ENCODE assay signal across 16 cellular contexts in the genomic region with DNA sequence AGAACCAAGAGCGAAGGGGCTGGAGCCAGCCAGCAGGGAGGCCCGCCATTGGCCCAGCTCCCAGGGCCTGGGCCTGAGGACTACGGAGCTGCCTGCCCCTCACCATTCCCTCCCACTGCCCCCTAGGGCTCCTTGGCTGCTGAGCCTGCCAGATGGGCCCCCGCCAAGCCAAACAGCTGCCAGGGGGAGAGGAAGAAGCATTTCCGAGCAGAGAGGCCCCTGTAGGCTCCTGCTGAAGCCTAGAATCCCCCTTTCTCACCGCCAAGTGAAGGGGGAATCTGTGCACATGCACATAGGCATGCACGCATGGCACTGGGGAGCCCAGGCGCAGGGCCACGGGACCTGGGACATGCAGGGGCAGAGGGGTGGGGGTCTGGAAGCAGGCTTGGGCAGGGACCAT. TPM values are rescaled to one million over a fixed set of nuclear protein-coding genes. Genes with fewer than 3 reads are reported as not detected.
DNase-seq lines count a peak whose midpoint lies in the region; TF ChIP-seq lines count a peak whose summit lies in the region.
"Had no signal": no experiment of that assay in that cellular context is flagged by ENCODE, and none has a peak within 500 bp of the region (broad histone marks: within the 10 kb centered on the region; RNA-seq: fewer than 3 reads in every experiment).

No MANE protein-coding gene starts in this region.

- TF ChIP-seq POLR2A in ovary (IDR thresholded peaks at IDR 0.05): no peak

- no peaks in the 10 kb centered on the region for H3K36me3 Mint-ChIP-seq in progenitor cell of endocrine pancreas (ENCODE audit: insufficient read depth)
- H3K36me3 Mint-ChIP-seq: naive thymus-derived CD8-positive, alpha-beta T cell had no signal

- intact Hi-C loops in ovary (cut with DNase I): no loop called here

- H3K4me3 ChIP-seq in OCI-LY3 (ENCODE audit: low read length) (peak overlapping the region; percentile 61), ovary (no peak overlapping the region)
- H3K4me3 ChIP-seq: SJSA1 had no signal

- DNase-seq in G401 (ENCODE audit: low spot score) (peak; percentile 26), fibroblast of the conjunctiva (ENCODE audit: low read depth) (peak; percentile 55), ovary (peak; percentile 69 to 94 (median 83)), NCI-H748 treated with DMSO at 0.1 percent for 48 hours (lab: John Stamatoyannopoulos, UW) (no peak), DMS153 (lab: John Stamatoyannopoulos, UW) (no peak), progenitor cell of endocrine pancreas (ENCODE audit: low spot score, unreplicated experiment) (no peak), cerebellar nuclear complex (lab: John Stamatoyannopoulos, UW) (no peak)
- DNase-seq: activated T-cell treated with anti-CD3 and anti-CD28 coated beads for 4 hours; foreskin fibroblast; GDM1; HCEC 1CT; naive thymus-derived CD8-positive, alpha-beta T cell; NCI-H1105 had no signal

- H3K4me3 Mint-ChIP-seq in progenitor cell of endocrine pancreas (ENCODE audit: low read depth): no peak overlapping the region
- H3K4me3 Mint-ChIP-seq: naive thymus-derived CD8-positive, alpha-beta T cell had no signal

- H3K9me3 Mint-ChIP-seq in progenitor cell of endocrine pancreas (ENCODE audit: low read depth): no peaks in the 10 kb centered on the region
- H3K9me3 Mint-ChIP-seq: naive thymus-derived CD8-positive, alpha-beta T cell had no signal

- H3K4me2 ChIP-seq in OCI-LY3 (ENCODE audit: low read length): peak overlapping the region; percentile 76

- H3K36me3 ChIP-seq in OCI-LY3 (replicated peaks; ENCODE audit: low read depth, low read length): no peaks in the 10 kb centered on the region
- no peaks in the 10 kb centered on the region for H3K36me3 ChIP-seq in ovary
- H3K36me3 ChIP-seq: SJSA1 had no signal

- 19 to 24% (median 23%) methylated on average over 9 of the region's 9 CpGs for whole genome bisulfite sequencing in ovary, 3 donors

- TF ChIP-seq EP300 in ovary (IDR thresholded peaks at IDR 0.05): no peak

- H3K27me3 ChIP-seq in OCI-LY3 (ENCODE audit: low read depth, low read length) (no peaks in the 10 kb centered on the region), ovary (no peaks in the 10 kb centered on the region)

- TF ChIP-seq CTCF in OCI-LY3 (IDR thresholded peaks at IDR 0.05; ENCODE audit: low read depth, low read length) (no peak), ovary (IDR thresholded peaks at IDR 0.05) (no peak), progenitor cell of endocrine pancreas (IDR thresholded peaks at IDR 0.05; ENCODE audit: unreplicated experiment) (no peak)

- H3K27ac Mint-ChIP-seq in progenitor cell of endocrine pancreas: no peak overlapping the region
- H3K27ac Mint-ChIP-seq: naive thymus-derived CD8-positive, alpha-beta T cell had no signal

- in situ Hi-C loops in G401 (cut with HindIII; ENCODE audit: low sequenced_read_pairs): no loop called here

- peaks cover 9% of the 10 kb centered on the region for H3K4me1 Mint-ChIP-seq in progenitor cell of endocrine pancreas (ENCODE audit: low read depth)

- H4K20me1 ChIP-seq in OCI-LY3 (ENCODE audit: insufficient read depth, low read length): no peaks in the 10 kb centered on the region

- no peaks in the 10 kb centered on the region for H3K79me2 ChIP-seq in OCI-LY3 (ENCODE audit: low read length)

- peak overlapping the region; percentile 23; the same call in 1 of the 2 replicates for H2AFZ ChIP-seq in OCI-LY3 (ENCODE audit: low read depth, low read length)

- no peaks in the 10 kb centered on the region for H3K9me3 ChIP-seq in OCI-LY3 (ENCODE audit: insufficient read depth, low read length)
- no peaks in the 10 kb centered on the region for H3K9me3 ChIP-seq in ovary
- H3K9me3 ChIP-seq: SJSA1 had no signal

- peak overlapping the region; percentile 94 for H3K27ac ChIP-seq in OCI-LY3 (ENCODE audit: low read length)
- H3K27ac ChIP-seq in ovary: no peak overlapping the region
- H3K27ac ChIP-seq: C4-2B, SJSA1 had no signal

- H3K9ac ChIP-seq in OCI-LY3 (ENCODE audit: low read length): peak overlapping the region; percentile 60

- peaks cover 20% of the 10 kb centered on the region for H3K27me3 Mint-ChIP-seq in progenitor cell of endocrine pancreas

- H3K4me1 ChIP-seq in OCI-LY3 (ENCODE audit: low read length): peaks cover 48% of the 10 kb centered on the region
- H3K4me1 ChIP-seq in ovary (ENCODE audit: insufficient read depth): peaks cover 20% of the 10 kb centered on the region

RNA-seq across cellular contexts. Expression of gene MRPS18A, which starts 28.5 kb away (rescaled TPM):
- total RNA-seq in G401 (2014; rRNA removed; shearing (Covaris generic)): 70.5 and 89.4 TPM in 2 replicates
- total RNA-seq in ovary: 10 to 100 TPM; 21.9 to 44.1 (median 25.9) TPM
- polyA plus RNA-seq in ovary: 10 to 100 TPM; 35.1 to 45.0 TPM
- 39.8 and 41.9 TPM in 2 replicates for total RNA-seq in progenitor cell of endocrine pancreas

RNA-seq across cellular contexts. Expression of gene VEGFA, which starts 53.9 kb away (rescaled TPM):
- total RNA-seq in G401 (2014; rRNA removed; shearing (Covaris generic)): 20.4 and 32.7 TPM in 2 replicates
- total RNA-seq in ovary (100 to 1,000 TPM in 1 of 7 donors, 10 to 100 TPM in 6; 19.2 to 123 (median 45.2) TPM), progenitor cell of endocrine pancreas (243 and 267 TPM in 2 replicates)
- polyA plus RNA-seq in ovary: 10 to 100 TPM; 20.8 to 44.7 TPM
- polyA plus RNA-seq: naive thymus-derived CD8-positive, alpha-beta T cell had no signal

Comparison
In these comparisons a context has a peak if more than half of its experiments do, and no peak if none do; other contexts are left out.
1. DNase-seq: peak in G401 (single experiment), fibroblast of the conjunctiva (single experiment) and ovary (5 of 5); none in NCI-H748 treated with DMSO at 0.1 percent for 48 hours (single experiment), DMS153 (single experiment), progenitor cell of endocrine pancreas (single experiment) and cerebellar nuclear complex (0 of 2).